Comparison of ENCODE assay signal across 9 cellular contexts in the genomic region with DNA sequence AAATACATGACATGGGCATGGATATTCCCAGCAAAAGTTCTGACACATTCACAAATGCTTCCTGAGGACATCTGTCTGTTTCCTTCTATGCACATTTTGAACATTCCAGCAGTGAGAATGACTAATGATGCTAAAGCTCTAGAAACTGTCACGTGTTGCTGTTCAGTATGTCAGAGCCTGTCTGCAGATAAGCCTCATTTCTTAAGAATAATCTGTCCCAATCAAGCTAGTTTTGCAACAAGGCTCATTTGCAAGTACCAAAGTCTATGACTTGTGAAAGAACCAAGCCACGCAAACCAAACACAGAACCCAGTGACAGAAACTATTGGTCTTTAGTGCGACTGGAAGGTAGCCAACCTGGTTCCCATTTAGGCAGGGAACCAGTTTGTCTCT.
DNase-seq lines count a peak whose midpoint lies in the region; ATAC-seq, FAIRE-seq and TF ChIP-seq lines count a peak whose summit lies in the region.
"Had no signal": no experiment of that assay in that cellular context is flagged by ENCODE, and none has a peak within 500 bp of the region (broad histone marks: within the 10 kb centered on the region; RNA-seq: fewer than 3 reads in every experiment).

No MANE protein-coding gene starts in this region.

- dilution Hi-C loops in keratinocyte (cut with MboI; ENCODE audit: extremely low pct_ligation_motif_present, low sequenced_read_pairs), result no loop called here

- H3K4me2 ChIP-seq in keratinocyte (ENCODE audit: control insufficient read depth, extremely low read depth, insufficient read depth, low read depth, low read length), result peak overlapping the region; percentile 42

- H3K9me3 ChIP-seq in adipocyte (ENCODE audit: control insufficient read depth, low read length), result no peaks in the 10 kb centered on the region
- H3K9me3 ChIP-seq in keratinocyte (ENCODE audit: control insufficient read depth, low read depth, low read length), result no peaks in the 10 kb centered on the region
- no peaks in the 10 kb centered on the region for H3K9me3 ChIP-seq in thoracic aorta

- H4K20me1 ChIP-seq in keratinocyte (ENCODE audit: control insufficient read depth, extremely low read depth, insufficient read depth, low read length), result no peaks in the 10 kb centered on the region

- H3K27me3 ChIP-seq in adipocyte (replicated peaks; ENCODE audit: control insufficient read depth, insufficient read depth, low read length) (no peaks in the 10 kb centered on the region), keratinocyte (ENCODE audit: control insufficient read depth, extremely low read depth, insufficient read depth, low read length) (no peaks in the 10 kb centered on the region), thoracic aorta (replicated peaks; ENCODE audit: insufficient read depth) (no peaks in the 10 kb centered on the region)

- H3K27ac Mint-ChIP-seq in activated naive CD8-positive, alpha-beta T cell treated with anti-CD3 and anti-CD28 coated beads, Interleukin-2, amount 50 U/mL, for 24 hours, result no peak overlapping the region

- H3K4me1 Mint-ChIP-seq in activated naive CD8-positive, alpha-beta T cell treated with anti-CD3 and anti-CD28 coated beads, Interleukin-2, amount 50 U/mL, for 24 hours, result peaks cover 18% of the 10 kb centered on the region

- no peak overlapping the region for H2AFZ ChIP-seq in keratinocyte (ENCODE audit: control insufficient read depth, low read length)

- no peak for TF ChIP-seq CTCF in keratinocyte (optimal IDR thresholded peaks at IDR 0.05 in 1 of 3, IDR thresholded peaks at IDR 0.05 in 1 of 3, conservative IDR thresholded peaks at IDR 0.05 in 1 of 3; ENCODE audit: extremely low read depth in 1 of 3, insufficient read depth in 2 of 3, low read length in 3 of 3)
- no peak for TF ChIP-seq CTCF in thoracic aorta (IDR thresholded peaks at IDR 0.05)

- H3K4me3 Mint-ChIP-seq in activated naive CD8-positive, alpha-beta T cell treated with anti-CD3 and anti-CD28 coated beads, Interleukin-2, amount 50 U/mL, for 24 hours, result no peak overlapping the region

- peak; percentile 94 for FAIRE-seq in keratinocyte (lab: Jason Lieb, UNC)

- no peaks in the 10 kb centered on the region for H3K9me1 ChIP-seq in keratinocyte (ENCODE audit: control insufficient read depth, extremely low read depth, insufficient read depth, low read length)

- no peaks in the 10 kb centered on the region for H3K36me3 Mint-ChIP-seq in activated naive CD8-positive, alpha-beta T cell treated with anti-CD3 and anti-CD28 coated beads, Interleukin-2, amount 50 U/mL, for 24 hours (ENCODE audit: low read depth)

- no peaks in the 10 kb centered on the region for H3K9me3 Mint-ChIP-seq in activated naive CD8-positive, alpha-beta T cell treated with anti-CD3 and anti-CD28 coated beads, Interleukin-2, amount 50 U/mL, for 24 hours

- peaks cover 4% of the 10 kb centered on the region for H3K36me3 ChIP-seq in adipocyte (ENCODE audit: control insufficient read depth, insufficient read depth, low read length, severe bottlenecking)
- H3K36me3 ChIP-seq in keratinocyte (ENCODE audit: control insufficient read depth in 2 of 2, extremely low read depth in 1 of 2, insufficient read depth in 2 of 2, low read length in 2 of 2), result no peaks in the 10 kb centered on the region
- no peaks in the 10 kb centered on the region for H3K36me3 ChIP-seq in thoracic aorta

- H3K27me3 Mint-ChIP-seq in activated naive CD8-positive, alpha-beta T cell treated with anti-CD3 and anti-CD28 coated beads, Interleukin-2, amount 50 U/mL, for 24 hours, result no peaks in the 10 kb centered on the region

- H3K9ac ChIP-seq in adipocyte (ENCODE audit: low read length), result no peak overlapping the region
- H3K9ac ChIP-seq in keratinocyte (ENCODE audit: control insufficient read depth, extremely low read depth, insufficient read depth, low read length), result peak overlapping the region; percentile 11

- peak overlapping the region; percentile 66 for H3K27ac ChIP-seq in keratinocyte (ENCODE audit: control insufficient read depth, insufficient read depth, low read length)
- H3K27ac ChIP-seq in thoracic aorta, result peak overlapping the region in 1 of 2 donors; percentile 16

- no peaks in the 10 kb centered on the region for H3K79me2 ChIP-seq in keratinocyte (ENCODE audit: control insufficient read depth, insufficient read depth, low read length)

- no peak overlapping the region for H3K4me3 ChIP-seq in adipocyte (ENCODE audit: low read length)
- peak overlapping the region in 1 of 3 experiments; percentile 5 for H3K4me3 ChIP-seq in keratinocyte (ENCODE audit: control insufficient read depth in 2 of 3, extremely low read depth in 1 of 3, insufficient read depth in 2 of 3, low read depth in 1 of 3, low read length in 3 of 3)
- H3K4me3 ChIP-seq in thoracic aorta, result no peak overlapping the region

- ATAC-seq in thoracic aorta (ENCODE audit: insufficient number of reproducible peaks, low FRiP score, low read depth) (peak; percentile 57), HG02973 (IDR thresholded peaks at IDR 0.05; ENCODE audit: unreplicated experiment) (no peak)
- ATAC-seq in activated naive CD8-positive, alpha-beta T cell treated with anti-CD3 and anti-CD28 coated beads, Interleukin-2, amount 50 U/mL, for 24 hours, result no peak

- H3K4me1 ChIP-seq in adipocyte (ENCODE audit: control insufficient read depth, insufficient read depth, low read length) (peaks cover 65% of the 10 kb centered on the region), keratinocyte (ENCODE audit: control insufficient read depth, extremely low read depth, insufficient read depth, low read length) (peaks cover 48% of the 10 kb centered on the region), thoracic aorta (ENCODE audit: control insufficient read depth in 1 of 2, low read depth in 2 of 2) (peaks cover 49 to 68% of the 10 kb centered on the region in 2 donors)

- DNase-seq in HS-27A (ENCODE audit: low read depth), result peak; percentile 88
- peak; percentile 96 for DNase-seq in adipocyte (ENCODE audit: low read depth)
- DNase-seq in keratinocyte (ENCODE audit: low read depth, low spot score), result peak; percentile 70
- no peak for DNase-seq in thoracic aorta (ENCODE audit: low spot score)
- DNase-seq in activated naive CD8-positive, alpha-beta T cell treated with anti-CD3 and anti-CD28 coated beads, Interleukin-2, amount 50 U/mL, for 24 hours, result no peak
- no peak for DNase-seq in effector CD8-positive, alpha-beta T cell (lab: John Stamatoyannopoulos, UW)
- no peak for DNase-seq in NCI-H1048 (lab: John Stamatoyannopoulos, UW)
- DNase-seq: NCI-H2171 had no signal

Comparison
In these comparisons a context has a peak if more than half of its experiments do, and no peak if none do; other contexts are left out.
1. DNase-seq: peak in HS-27A (single experiment), adipocyte (single experiment) and keratinocyte (single experiment); none in thoracic aorta (single experiment), activated naive CD8-positive, alpha-beta T cell treated with anti-CD3 and anti-CD28 coated beads, Interleukin-2, amount 50 U/mL, for 24 hours (single experiment), effector CD8-positive, alpha-beta T cell (single experiment) and NCI-H1048 (single experiment).